In genomic region chr13:73212482-73212881, GRCh38 we compare ENCODE assay signal across 12 cellular contexts.
A peak's percentile ranks its signal among the peaks of the same experiment; 100 is the strongest.
DNase-seq lines count a peak whose midpoint lies in the region; ATAC-seq and TF ChIP-seq lines count a peak whose summit lies in the region.
"Had no signal": no experiment of that assay in that cellular context is flagged by ENCODE, and none has a peak within 500 bp of the region (broad histone marks: within the 10 kb centered on the region; RNA-seq: fewer than 3 reads in every experiment).

No MANE protein-coding gene starts in this region.

- no peak overlapping the region for H3K4me3 ChIP-seq in breast epithelium
- H3K4me3 ChIP-seq in NB4 (ENCODE audit: low read depth, low read length), result no peak overlapping the region
- no peak overlapping the region for H3K4me3 ChIP-seq in fibroblast of the aortic adventitia (ENCODE audit: low read depth, low read length)
- H3K4me3 ChIP-seq: GM23338 had no signal

- POLR2A ChIA-PET in MCF 10A (lab: Yijun Ruan, JAX), result interaction anchor here (0.8 to 2.0 kb wide), 3 partner anchors 17 to 154 kb away, joined by 3 to 6 read pairs (median 4); partner anchors contain the start of gene KLF5

- CTCF ChIA-PET in MCF 10A (lab: Yijun Ruan, JAX), result interaction anchor here (1.1 kb wide), 1 partner anchor 21 kb away, joined by 3 read pairs; no protein-coding TSS in a partner anchor

- H3K27ac Mint-ChIP-seq in MCF 10A (ENCODE audit: low read depth, unreplicated experiment), result no peak overlapping the region
- H3K27ac Mint-ChIP-seq: GM23338 had no signal

- TF ChIP-seq POLR2A in breast epithelium (IDR thresholded peaks at IDR 0.05) (no peak), NB4 (IDR thresholded peaks at IDR 0.05; ENCODE audit: extremely low read depth, insufficient read length) (no peak)

- no peaks in the 10 kb centered on the region for H3K4me1 ChIP-seq in breast epithelium
- H3K4me1 ChIP-seq: BE2C had no signal

- BruUV-seq in MCF 10A (replicated peaks; lab: Mats Ljungman, UMichigan), result no TSS peak

- no peaks in the 10 kb centered on the region for H3K27me3 Mint-ChIP-seq in MCF 10A (ENCODE audit: insufficient read depth, unreplicated experiment)

- no peak for ATAC-seq in HG02884 (IDR thresholded peaks at IDR 0.05; ENCODE audit: unreplicated experiment)
- ATAC-seq in GM19467 (IDR thresholded peaks at IDR 0.05; ENCODE audit: unreplicated experiment), result no peak
- ATAC-seq: GM23338 had no signal

- H3K4me1 Mint-ChIP-seq in MCF 10A (ENCODE audit: insufficient read depth, unreplicated experiment), result peaks cover 39% of the 10 kb centered on the region
- H3K4me1 Mint-ChIP-seq: GM23338, IgD-negative memory B cell had no signal

- peaks cover 7% of the 10 kb centered on the region for H3K9me3 Mint-ChIP-seq in MCF 10A (ENCODE audit: unreplicated experiment)
- H3K9me3 Mint-ChIP-seq: GM23338, IgD-negative memory B cell had no signal

- H3K36me3 Mint-ChIP-seq in MCF 10A (ENCODE audit: insufficient read depth, unreplicated experiment), result peaks cover 6% of the 10 kb centered on the region
- H3K36me3 Mint-ChIP-seq: IgD-negative memory B cell had no signal

- H3K36me3 ChIP-seq in breast epithelium, result no peaks in the 10 kb centered on the region
- H3K36me3 ChIP-seq: BE2C had no signal

- TF ChIP-seq CTCF in MCF 10A (IDR thresholded peaks at IDR 0.05; ENCODE audit: unreplicated experiment), result no peak
- no peak for TF ChIP-seq CTCF in breast epithelium (IDR thresholded peaks at IDR 0.05)
- TF ChIP-seq CTCF in NB4 (IDR thresholded peaks at IDR 0.05; ENCODE audit: low read depth, low read length), result no peak
- TF ChIP-seq CTCF in fibroblast of the aortic adventitia (IDR thresholded peaks at IDR 0.05; ENCODE audit: insufficient read depth, low read length), result no peak

- H3K4me3 Mint-ChIP-seq in MCF 10A (ENCODE audit: unreplicated experiment), result no peak overlapping the region
- H3K4me3 Mint-ChIP-seq: GM23338, IgD-negative memory B cell had no signal

- intact Hi-C loops in MCF 10A (cut with micrococcal nuclease), result no loop called here
- intact Hi-C loops in breast epithelium (cut with DNase I; ENCODE audit: low total_unique reads), result no loop called here

- no peaks in the 10 kb centered on the region for H3K9me3 ChIP-seq in breast epithelium
- H3K9me3 ChIP-seq: BE2C had no signal

- peak; percentile 25 for DNase-seq in MCF 10A (ENCODE audit: unreplicated experiment)
- DNase-seq in breast epithelium (ENCODE audit: low spot score in 2 of 2), result no peak
- peak; percentile 12 for DNase-seq in NB4 (ENCODE audit: low read depth)
- DNase-seq in fibroblast of the aortic adventitia (ENCODE audit: low read depth), result peak; percentile 12
- DNase-seq in NCI-H1417 treated with DMSO at 0.1 percent for 48 hours (lab: John Stamatoyannopoulos, UW), result no peak
- DNase-seq: BE2C, DMS53, H7 had no signal

- H3K27ac ChIP-seq in breast epithelium, result no peak overlapping the region

- H3K27me3 ChIP-seq in breast epithelium, result no peaks in the 10 kb centered on the region

Comparison
In these comparisons a context has a peak if more than half of its experiments do, and no peak if none do; other contexts are left out.
1. DNase-seq: peak in MCF 10A (single experiment), NB4 (single experiment) and fibroblast of the aortic adventitia (single experiment); none in breast epithelium (0 of 2) and NCI-H1417 treated with DMSO at 0.1 percent for 48 hours (single experiment).